Comparison of ENCODE assay signal across 10 cellular contexts in genomic region chr2:224281374-224281773, GRCh38.
"Had no signal": no experiment of that assay in that cellular context is flagged by ENCODE, and none has a peak within 500 bp of the region (broad histone marks: within the 10 kb centered on the region; RNA-seq: fewer than 3 reads in every experiment).

No MANE protein-coding gene starts in this region.

- H3K9ac ChIP-seq: GM23248 had no signal

- H3K4me1 ChIP-seq: HAP-1 had no signal

- H3K9me3 ChIP-seq: HAP-1 had no signal

- H3K36me3 ChIP-seq: HAP-1 had no signal

- H3K4me3 ChIP-seq: GM23248, GM23338, HAP-1 had no signal

- H3K27ac ChIP-seq: GM23248 had no signal

- H3K4me2 ChIP-seq: GM23338 had no signal

- H3K4me3 Mint-ChIP-seq: GM23338, H9, HFFc6 had no signal

- H3K27ac Mint-ChIP-seq: GM23338, H9, HFFc6 had no signal

- H3K4me1 Mint-ChIP-seq: GM23338, H9 had no signal

- H2AFZ ChIP-seq: GM23248, GM23338 had no signal

- H3K9me3 Mint-ChIP-seq: GM23338, H9, HFFc6 had no signal

- DNase-seq: GM23248, GOT3, H7, H9, HCEC 1CT, HFFc6 had no signal

- ATAC-seq: GM23338, HCT116 had no signal

- FAIRE-seq: H1 had no signal
